In the genomic region with DNA sequence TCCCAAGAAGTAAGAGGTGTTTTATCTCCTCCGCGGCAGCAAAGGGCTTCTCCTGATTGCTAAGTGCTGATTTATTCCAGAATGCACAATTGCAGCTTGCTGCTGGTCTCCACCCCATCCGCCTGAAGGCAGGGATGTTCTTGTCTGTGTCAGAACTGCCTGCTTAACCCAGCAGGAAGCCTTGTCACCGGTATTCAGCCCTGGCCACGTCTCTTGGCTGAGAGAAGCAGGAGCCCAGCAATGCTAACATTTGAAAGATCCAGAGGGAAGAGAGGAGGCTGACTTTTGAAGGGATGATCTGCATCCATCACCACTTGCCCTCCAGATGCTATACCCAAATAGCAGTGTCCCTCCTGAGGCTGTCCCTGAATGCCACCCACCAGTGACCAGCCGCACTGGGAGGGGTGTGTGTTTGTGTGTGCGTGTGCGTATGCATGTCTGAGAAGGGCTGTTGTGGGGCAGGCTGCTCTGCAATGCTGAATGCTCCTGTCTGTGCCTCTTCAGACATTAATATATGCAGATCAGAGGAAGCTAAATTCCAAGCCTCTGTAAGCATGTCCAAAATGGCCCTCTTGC, we compare ENCODE assay signal across 8 cellular contexts. TPM values are rescaled to one million over a fixed set of nuclear protein-coding genes. Genes with fewer than 3 reads are reported as not detected.
DNase-seq lines count a peak whose midpoint lies in the region; ATAC-seq and TF ChIP-seq lines count a peak whose summit lies in the region.

No MANE protein-coding gene starts in this region.

- H3K27me3 Mint-ChIP-seq in progenitor cell of endocrine pancreas, result peaks cover 5% of the 10 kb centered on the region

- H3K4me3 ChIP-seq in right cardiac atrium (ENCODE audit: low read length), result peak overlapping the region; percentile 34

- H3K9me3 Mint-ChIP-seq in progenitor cell of endocrine pancreas (ENCODE audit: low read depth), result no peaks in the 10 kb centered on the region

- H3K4me3 Mint-ChIP-seq in progenitor cell of endocrine pancreas (ENCODE audit: low read depth), result no peak overlapping the region

- DNase-seq in M059J (ENCODE audit: low read depth) (peak; percentile 53), activated T-helper 1 cell treated with Interleukin-2 at 50 U/mL for 16 hours (ENCODE audit: low read depth) (peak; percentile 26), right cardiac atrium (no peak), NCI-H1105 (lab: John Stamatoyannopoulos, UW) (no peak), progenitor cell of endocrine pancreas (ENCODE audit: low spot score, unreplicated experiment) (no peak)
- DNase-seq in stimulated activated CD4-positive, alpha-beta T cell treated with anti-CD3 and anti-CD28 coated beads, Interleukin-4, amount 100 ng/mL, for 24 hours, result peak; percentile 30

- no peaks in the 10 kb centered on the region for H3K36me3 Mint-ChIP-seq in progenitor cell of endocrine pancreas (ENCODE audit: insufficient read depth)

- intact Hi-C loops in right cardiac atrium (cut with DNase I), result no loop called here

- H3K27me3 ChIP-seq in right cardiac atrium (ENCODE audit: control insufficient read depth, insufficient read depth), result no peaks in the 10 kb centered on the region

- H3K4me1 Mint-ChIP-seq in progenitor cell of endocrine pancreas (ENCODE audit: low read depth), result peaks cover 61% of the 10 kb centered on the region

- WGBS in right cardiac atrium, result 29% methylated on average over 8 of the region's 8 CpGs

- H3K4me1 ChIP-seq in right cardiac atrium (ENCODE audit: control insufficient read depth, insufficient read depth, low read length), result no peaks in the 10 kb centered on the region

- no peaks in the 10 kb centered on the region for H3K9me3 ChIP-seq in right cardiac atrium (ENCODE audit: control insufficient read depth, low read length)

- ATAC-seq in right cardiac atrium (peak; percentile 14 to 37), HG03565 (IDR thresholded peaks at IDR 0.05; ENCODE audit: unreplicated experiment) (no peak), GM18517 (IDR thresholded peaks at IDR 0.05; ENCODE audit: unreplicated experiment) (no peak)

- TF ChIP-seq CTCF in progenitor cell of endocrine pancreas (IDR thresholded peaks at IDR 0.05; ENCODE audit: unreplicated experiment), result no peak

- H3K27ac ChIP-seq in right cardiac atrium (ENCODE audit: low read length), result no peak overlapping the region

- H3K27ac Mint-ChIP-seq in progenitor cell of endocrine pancreas, result no peak overlapping the region

RNA-seq across cellular contexts. Expression of a gene that starts 4.0 kb away (rescaled TPM):
- total RNA-seq in M059J (2014; rRNA removed; shearing (Covaris generic)), result not detected in 2 replicates
- under 1 TPM; 0.25 to 0.57 (median 0.32) TPM for total RNA-seq in right cardiac atrium
- polyA plus RNA-seq in right cardiac atrium, result 0.09 TPM
- total RNA-seq in progenitor cell of endocrine pancreas, result 0.31 and 0.69 TPM in 2 replicates

Comparison
In these comparisons a context has a peak if more than half of its experiments do, and no peak if none do; other contexts are left out.
1. DNase-seq: peak in M059J (single experiment), activated T-helper 1 cell treated with Interleukin-2 at 50 U/mL for 16 hours (single experiment) and stimulated activated CD4-positive, alpha-beta T cell treated with anti-CD3 and anti-CD28 coated beads, Interleukin-4, amount 100 ng/mL, for 24 hours (single experiment); none in right cardiac atrium (0 of 3), NCI-H1105 (single experiment) and progenitor cell of endocrine pancreas (single experiment).
2. ATAC-seq: peak in right cardiac atrium (2 of 2); none in HG03565 (single experiment) and GM18517 (single experiment).